In genomic region chr10:37819797-37820196, GRCh38 we compare ENCODE assay signal across 34 cellular contexts.
"Had no signal": no experiment of that assay in that cellular context is flagged by ENCODE, and none has a peak within 500 bp of the region (broad histone marks: within the 10 kb centered on the region; RNA-seq: fewer than 3 reads in every experiment).

No MANE protein-coding gene starts in this region.

- H3K36me3 ChIP-seq: MG63 had no signal

- H3K27me3 ChIP-seq: MG63 had no signal

- DNase-seq: Karpas-422, Kasumi-1, KG1, MG63, MM.1S, MV-4-11, NCI-H1048, NCI-H1092, NCI-H1092 treated with DMSO at 0.1 percent for 48 hours, NCI-H1105, NCI-H1105 treated with DMSO at 0.1 percent for 48 hours, NCI-H1417, NCI-H1417 treated with DMSO at 0.1 percent for 48 hours, NCI-H1436, NCI-H1436 treated with DMSO at 0.1 percent for 48 hours, NCI-H146, NCI-H1694, NCI-H1694 treated with DMSO at 0.1 percent for 48 hours, NCI-H187, NCI-H187 treated with DMSO at 0.1 percent for 48 hours, NCI-H1930, NCI-H2029, NCI-H2029 treated with DMSO at 0.1 percent for 48 hours, NCI-H2081, NCI-H2081 treated with DMSO at 0.1 percent for 48 hours, NCI-H2107, NCI-H2171, NCI-H2171 treated with DMSO at 0.1 percent for 48 hours, NCI-H2227 treated with DMSO at 0.1 percent for 48 hours, NCI-H226, NCI-H345, NCI-H446, NCI-H446 treated with DMSO at 0.1 percent for 48 hours had no signal

- H3K9me3 ChIP-seq: MG63 had no signal

- H3K4me3 ChIP-seq: MG63 had no signal

- H3K9ac ChIP-seq: KMS-11 had no signal

- H3K27ac ChIP-seq: KMS-11 had no signal
